11 cellular contexts compared by ENCODE assay signal in genomic region chr5:178421699-178422399, GRCh38.
"Had no signal": no experiment of that assay in that cellular context is flagged by ENCODE, and none has a peak within 500 bp of the region (broad histone marks: within the 10 kb centered on the region; RNA-seq: fewer than 3 reads in every experiment).

No MANE protein-coding gene starts in this region.

- H3K27ac ChIP-seq: coronary artery, epithelial cell of prostate, hepatocyte had no signal

- H3K36me3 Mint-ChIP-seq: naive thymus-derived CD4-positive, alpha-beta T cell had no signal

- H3K4me3 Mint-ChIP-seq: naive thymus-derived CD4-positive, alpha-beta T cell had no signal

- H3K9me3 Mint-ChIP-seq: naive thymus-derived CD4-positive, alpha-beta T cell had no signal

- H3K27ac Mint-ChIP-seq: naive thymus-derived CD4-positive, alpha-beta T cell had no signal

- H3K4me3 ChIP-seq: coronary artery, hepatocyte had no signal

- DNase-seq: activated CD4-positive, alpha-beta T cell treated with anti-CD3 and anti-CD28 coated beads, Interleukin-2, amount 50 U/mL, for 4 hours; activated naive CD4-positive, alpha-beta T cell treated with Interleukin-2 at 50 U/mL for 16 hours; central memory CD4-positive, alpha-beta T cell; effector memory CD4-positive, alpha-beta T cell; naive thymus-derived CD4-positive, alpha-beta T cell; stimulated activated CD4-positive, alpha-beta T cell treated with anti-CD3 and anti-CD28 coated beads, Interleukin-2, amount 100 ng/mL, for 48 hours; stimulated activated naive CD8-positive, alpha-beta T cell treated with anti-CD3 and anti-CD28 coated beads, Interleukin-15, Interleukin-2, amounts not matched to agents 100 U/mL and 50 U/mL, for 24 hours had no signal

- H3K4me2 ChIP-seq: hepatocyte had no signal

- H3K27me3 ChIP-seq: hepatocyte had no signal

- H2AFZ ChIP-seq: hepatocyte had no signal

- ATAC-seq: activated CD4-positive, CD25-positive, alpha-beta regulatory T cell treated with anti-CD3 and anti-CD28 coated beads, Interleukin-2, amount 50 U/mL, for 24 hours; naive thymus-derived CD4-positive, alpha-beta T cell; stimulated activated naive CD8-positive, alpha-beta T cell treated with anti-CD3 and anti-CD28 coated beads, Interleukin-15, Interleukin-2, amounts not matched to agents 100 U/mL and 50 U/mL, for 24 hours had no signal
